8 cellular contexts compared by ENCODE assay signal in the genomic region with DNA sequence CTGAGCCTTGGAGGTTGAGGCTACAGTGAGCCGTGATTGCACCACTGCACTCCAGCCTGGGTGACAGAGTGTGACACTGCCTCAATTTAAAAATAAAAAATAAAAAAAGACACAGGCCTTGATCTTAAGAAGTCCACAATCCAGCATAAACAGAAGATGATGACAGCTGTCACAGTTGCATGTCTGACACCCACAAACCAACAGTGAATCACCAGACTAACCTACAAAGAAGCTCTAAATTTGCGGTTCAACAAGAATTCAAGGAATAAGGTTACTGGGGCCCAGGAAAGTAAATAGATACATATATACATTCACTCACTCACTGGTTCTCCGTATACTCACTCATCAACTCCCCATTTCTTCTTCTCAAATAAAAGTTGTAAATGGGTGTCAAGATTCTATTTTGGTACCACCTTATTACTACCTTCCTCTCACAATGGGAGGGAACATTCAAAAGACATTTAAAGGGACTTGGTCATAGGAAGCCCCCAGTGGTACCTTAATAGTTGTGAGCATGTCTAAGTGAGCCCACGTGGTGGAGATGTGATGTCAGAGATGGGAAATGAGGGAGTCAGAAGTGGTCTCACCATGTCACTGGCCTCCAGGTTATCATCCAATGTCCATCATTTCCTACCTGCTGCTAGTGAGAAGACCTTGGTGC.
DNase-seq lines count a peak whose midpoint lies in the region; ATAC-seq and TF ChIP-seq lines count a peak whose summit lies in the region.

No MANE protein-coding gene starts in this region.

- H3K27ac Mint-ChIP-seq in activated CD4-positive, alpha-beta memory T cell treated with anti-CD3 and anti-CD28 coated beads, Interleukin-2, amount 10 ng/mL, durations not matched to agents 7 days and 5 days: peak overlapping the region; percentile 40
- peak overlapping the region; percentile 83 for H3K27ac Mint-ChIP-seq in stimulated activated effector memory CD8-positive, alpha-beta T cell treated with anti-CD3 and anti-CD28 coated beads, Interleukin-12 subunit alpha, Interleukin-12 subunit beta, amount 100 ng/mL, for 72 hours
- H3K27ac Mint-ChIP-seq in nephron progenitor cell: no peak overlapping the region

- H3K36me3 Mint-ChIP-seq in activated CD4-positive, alpha-beta memory T cell treated with anti-CD3 and anti-CD28 coated beads, Interleukin-2, amount 10 ng/mL, durations not matched to agents 7 days and 5 days (ENCODE audit: low read depth): no peaks in the 10 kb centered on the region
- H3K36me3 Mint-ChIP-seq in stimulated activated effector memory CD8-positive, alpha-beta T cell treated with anti-CD3 and anti-CD28 coated beads, Interleukin-12 subunit alpha, Interleukin-12 subunit beta, amount 100 ng/mL, for 72 hours: no peaks in the 10 kb centered on the region
- H3K36me3 Mint-ChIP-seq in nephron progenitor cell (ENCODE audit: low read depth): no peaks in the 10 kb centered on the region

- ATAC-seq in activated CD4-positive, CD25-positive, alpha-beta regulatory T cell treated with anti-CD3 and anti-CD28 coated beads, Interleukin-2, amount 50 U/mL, for 24 hours: peak; percentile 9 to 43
- peak; percentile 2 for ATAC-seq in HG03039 (IDR thresholded peaks at IDR 0.05; ENCODE audit: unreplicated experiment)
- ATAC-seq in stimulated activated effector memory CD8-positive, alpha-beta T cell treated with anti-CD3 and anti-CD28 coated beads, Interleukin-12 subunit alpha, Interleukin-12 subunit beta, amount 100 ng/mL, for 72 hours: peak; percentile 87

- CTCF ChIA-PET in activated CD4-positive, alpha-beta memory T cell treated with anti-CD3 and anti-CD28 coated beads, Interleukin-2, amount 10 ng/mL, durations not matched to agents 7 days and 5 days (lab: Charles Lee): interaction anchor here (1.4 kb wide), 1 partner anchor 10 kb away, joined by 4 read pairs; no protein-coding TSS in a partner anchor

- peaks cover 35% of the 10 kb centered on the region for H3K4me1 Mint-ChIP-seq in activated CD4-positive, alpha-beta memory T cell treated with anti-CD3 and anti-CD28 coated beads, Interleukin-2, amount 10 ng/mL, durations not matched to agents 7 days and 5 days
- H3K4me1 Mint-ChIP-seq in stimulated activated effector memory CD8-positive, alpha-beta T cell treated with anti-CD3 and anti-CD28 coated beads, Interleukin-12 subunit alpha, Interleukin-12 subunit beta, amount 100 ng/mL, for 72 hours: peaks cover 59% of the 10 kb centered on the region
- peaks cover 9% of the 10 kb centered on the region for H3K4me1 Mint-ChIP-seq in nephron progenitor cell

- H3K4me3 Mint-ChIP-seq in activated CD4-positive, alpha-beta memory T cell treated with anti-CD3 and anti-CD28 coated beads, Interleukin-2, amount 10 ng/mL, durations not matched to agents 7 days and 5 days: no peak overlapping the region
- H3K4me3 Mint-ChIP-seq in stimulated activated effector memory CD8-positive, alpha-beta T cell treated with anti-CD3 and anti-CD28 coated beads, Interleukin-12 subunit alpha, Interleukin-12 subunit beta, amount 100 ng/mL, for 72 hours: peak overlapping the region; percentile 50
- no peak overlapping the region for H3K4me3 Mint-ChIP-seq in nephron progenitor cell

- no peaks in the 10 kb centered on the region for H3K27me3 Mint-ChIP-seq in activated CD4-positive, alpha-beta memory T cell treated with anti-CD3 and anti-CD28 coated beads, Interleukin-2, amount 10 ng/mL, durations not matched to agents 7 days and 5 days
- H3K27me3 Mint-ChIP-seq in nephron progenitor cell (ENCODE audit: low read depth, poor library complexity): no peaks in the 10 kb centered on the region

- DNase-seq in activated CD4-positive, CD25-positive, alpha-beta regulatory T cell (lab: John Stamatoyannopoulos, UW): no peak
- no peak for DNase-seq in activated CD4-positive, alpha-beta memory T cell treated with anti-CD3 and anti-CD28 coated beads, Interleukin-2, amount 10 ng/mL, durations not matched to agents 7 days and 5 days
- no peak for DNase-seq in stimulated activated effector memory CD8-positive, alpha-beta T cell treated with anti-CD3 and anti-CD28 coated beads, Interleukin-12 subunit alpha, Interleukin-12 subunit beta, amount 100 ng/mL, for 72 hours (ENCODE audit: low spot score in 2 of 2)
- no peak for DNase-seq in nephron progenitor cell
- no peak for DNase-seq in T-helper 9 cell
- DNase-seq in stimulated activated CD4-positive, alpha-beta T cell treated with anti-CD3 and anti-CD28 coated beads, Interleukin-12 subunit alpha, Interleukin-12 subunit beta, amount 100 ng/mL, for 4 hours: no peak

- no peak for TF ChIP-seq CTCF in nephron progenitor cell (IDR thresholded peaks at IDR 0.05)

- no peaks in the 10 kb centered on the region for H3K9me3 Mint-ChIP-seq in activated CD4-positive, alpha-beta memory T cell treated with anti-CD3 and anti-CD28 coated beads, Interleukin-2, amount 10 ng/mL, durations not matched to agents 7 days and 5 days
- H3K9me3 Mint-ChIP-seq in stimulated activated effector memory CD8-positive, alpha-beta T cell treated with anti-CD3 and anti-CD28 coated beads, Interleukin-12 subunit alpha, Interleukin-12 subunit beta, amount 100 ng/mL, for 72 hours: no peaks in the 10 kb centered on the region
- no peaks in the 10 kb centered on the region for H3K9me3 Mint-ChIP-seq in nephron progenitor cell

- POLR2A ChIA-PET in activated CD4-positive, alpha-beta memory T cell treated with anti-CD3 and anti-CD28 coated beads, Interleukin-2, amount 10 ng/mL, durations not matched to agents 7 days and 5 days (lab: Charles Lee): interaction anchor here (1.2 kb wide), 1 partner anchor 459 kb away, joined by 5 read pairs; no protein-coding TSS in a partner anchor

Comparison
In these comparisons a context has a peak if more than half of its experiments do, and no peak if none do; other contexts are left out.
1. ATAC-seq: peak in every context shown above with its lines; median percentile 87 in stimulated activated effector memory CD8-positive, alpha-beta T cell treated with anti-CD3 and anti-CD28 coated beads, Interleukin-12 subunit alpha, Interleukin-12 subunit beta, amount 100 ng/mL, for 72 hours; 26 in activated CD4-positive, CD25-positive, alpha-beta regulatory T cell treated with anti-CD3 and anti-CD28 coated beads, Interleukin-2, amount 50 U/mL, for 24 hours; 2 in HG03039.